ENCODE assay signal across 9 cellular contexts in genomic region chr16:28873543-28874201, GRCh38. TPM values are rescaled to one million over a fixed set of nuclear protein-coding genes. Genes with fewer than 3 reads are reported as not detected.
DNase-seq lines count a peak whose midpoint lies in the region; ATAC-seq and TF ChIP-seq lines count a peak whose summit lies in the region.
"Had no signal": no experiment of that assay in that cellular context is flagged by ENCODE, and none has a peak within 500 bp of the region (broad histone marks: within the 10 kb centered on the region; RNA-seq: fewer than 3 reads in every experiment).

No MANE protein-coding gene starts in this region.

- H3K27me3 Mint-ChIP-seq in CD4-positive, alpha-beta memory T cell: no peaks in the 10 kb centered on the region

- H3K27ac ChIP-seq in CD4-positive, alpha-beta memory T cell (ENCODE audit: low read depth, low read length): no peak overlapping the region

- H2AFZ ChIP-seq in Loucy (ENCODE audit: low read length): no peak overlapping the region

- peak in 4 of 5 donors; percentile 55 to 60 (median 56) for DNase-seq in CD4-positive, alpha-beta memory T cell
- DNase-seq in activated T-cell treated with anti-CD3 and anti-CD28 coated beads for 24 hours (ENCODE audit: low read depth): peak; percentile 44
- peak; percentile 7 for DNase-seq in fibroblast of villous mesenchyme (ENCODE audit: low read depth)
- peak; percentile 37 to 46 for DNase-seq in stimulated activated CD4-positive, alpha-beta T cell treated with anti-CD3 and anti-CD28 coated beads, Interleukin-1b, Interleukin-23, amount 100 ng/mL, for 4 hours (ENCODE audit: low read depth in 2 of 2)
- no peak for DNase-seq in NCI-H1092 treated with DMSO at 0.1 percent for 48 hours (lab: John Stamatoyannopoulos, UW)
- DNase-seq: left cardiac atrium had no signal

- no peaks in the 10 kb centered on the region for H3K9me3 Mint-ChIP-seq in CD4-positive, alpha-beta memory T cell

- H3K4me3 ChIP-seq in CD4-positive, alpha-beta memory T cell (ENCODE audit: low read length in 2 of 2): no peak overlapping the region
- no peak overlapping the region for H3K4me3 ChIP-seq in Loucy (ENCODE audit: low read length, poor library complexity, severe bottlenecking)
- no peak overlapping the region for H3K4me3 ChIP-seq in fibroblast of villous mesenchyme (ENCODE audit: low read depth, low read length)

- H3F3A ChIP-seq in Loucy (ENCODE audit: low read depth): no peaks in the 10 kb centered on the region; the same call in 1 of the 2 replicates

- POLR2A ChIA-PET in CD4-positive, alpha-beta memory T cell (lab: Charles Lee; ENCODE audit: partially characterized antibody): interaction anchor here (1.6 to 4.4 kb wide), 3 partner anchors 11 to 51 kb away, joined by 3 to 27 read pairs (median 4); partner anchors contain the start of genes ATXN2L and SH2B1

- peaks cover 10 to 32% of the 10 kb centered on the region in 2 donors for H3K36me3 Mint-ChIP-seq in CD4-positive, alpha-beta memory T cell

- peaks cover 6% of the 10 kb centered on the region for H3K79me2 ChIP-seq in Loucy (ENCODE audit: insufficient read depth, low read length)

- no peak overlapping the region for H3K4me2 ChIP-seq in Loucy (ENCODE audit: low read depth, low read length, poor library complexity, severe bottlenecking)

- intact Hi-C loops in CD4-positive, alpha-beta memory T cell (cut with micrococcal nuclease): loop anchor here (1.0 kb wide), 1 partner anchor 72 kb away; no protein-coding TSS in a partner anchor

- no peaks in the 10 kb centered on the region for H3K4me1 ChIP-seq in CD4-positive, alpha-beta memory T cell (ENCODE audit: insufficient read depth, low read length)
- H3K4me1 ChIP-seq in Loucy (ENCODE audit: insufficient read depth, low read length, poor library complexity, severe bottlenecking): peaks cover 1% of the 10 kb centered on the region

- H3K27ac Mint-ChIP-seq in CD4-positive, alpha-beta memory T cell: peak overlapping the region in 2 of 7 donors; percentile 53 to 57

- H3K27me3 ChIP-seq in CD4-positive, alpha-beta memory T cell (ENCODE audit: insufficient read depth, low read length): no peaks in the 10 kb centered on the region
- H3K27me3 ChIP-seq in Loucy (ENCODE audit: insufficient read depth, low read length, poor library complexity, severe bottlenecking): no peaks in the 10 kb centered on the region

- peaks cover 18% of the 10 kb centered on the region for H3K36me3 ChIP-seq in CD4-positive, alpha-beta memory T cell (ENCODE audit: insufficient read depth, low read length)
- peaks cover 31% of the 10 kb centered on the region; the same call in 1 of the 2 replicates for H3K36me3 ChIP-seq in Loucy (ENCODE audit: insufficient read depth, low read length)

- H3K4me3 Mint-ChIP-seq in CD4-positive, alpha-beta memory T cell: no peak overlapping the region

- H3K9ac ChIP-seq in Loucy (ENCODE audit: low read depth, low read length, poor library complexity, severe bottlenecking): no peak overlapping the region

- TF ChIP-seq CTCF in Loucy (conservative IDR thresholded peaks at IDR 0.05; ENCODE audit: low read length) (peak; percentile 70), fibroblast of villous mesenchyme (IDR thresholded peaks at IDR 0.05; ENCODE audit: insufficient read depth, low read depth, low read length) (peak; percentile 68)

- no peaks in the 10 kb centered on the region for H3K9me3 ChIP-seq in CD4-positive, alpha-beta memory T cell (ENCODE audit: control insufficient read depth in 1 of 2, low read length in 2 of 2)
- H3K9me3 ChIP-seq in Loucy (ENCODE audit: insufficient read depth, low read depth, low read length): no peaks in the 10 kb centered on the region

- CTCF ChIA-PET in CD4-positive, alpha-beta memory T cell (lab: Charles Lee; ENCODE audit: partially characterized antibody): interaction anchor here (0.9 to 7.7 kb wide), 4 partner anchors 10 to 93 kb away, joined by 3 to 65 read pairs (median 6); partner anchors contain the start of gene SH2B1

- no peaks in the 10 kb centered on the region for H3K9me2 ChIP-seq in Loucy (replicated peaks; ENCODE audit: low read depth, low read length)

- ATAC-seq in HG02840 (IDR thresholded peaks at IDR 0.05; ENCODE audit: low FRiP score, unreplicated experiment) (no peak), GM18909 (IDR thresholded peaks at IDR 0.05; ENCODE audit: poor library complexity, unreplicated experiment) (no peak)

- H3K4me1 Mint-ChIP-seq in CD4-positive, alpha-beta memory T cell: peaks cover 0 to 3% (median 1%) of the 10 kb centered on the region in 4 donors

- peaks cover 8% of the 10 kb centered on the region for H4K20me1 ChIP-seq in Loucy (ENCODE audit: insufficient read depth, low read length, poor library complexity, severe bottlenecking)

RNA-seq across cellular contexts. Expression of gene ATP2A1, which starts 4.6 kb away (rescaled TPM):
- under 1 TPM; 0.67 to 0.94 TPM for total RNA-seq in CD4-positive, alpha-beta memory T cell
- polyA plus RNA-seq in CD4-positive, alpha-beta memory T cell: not detected
- total RNA-seq in fibroblast of villous mesenchyme: under 0.01 and 0.43 TPM in 2 replicates

RNA-seq across cellular contexts. Expression of gene SH2B1, which starts 10.0 kb away (rescaled TPM):
- 100 to 1,000 TPM; 127 TPM for total RNA-seq in CD4-positive, alpha-beta memory T cell
- 1 to 10 TPM; 3.1 to 4.0 TPM for polyA plus RNA-seq in CD4-positive, alpha-beta memory T cell
- 16.4 and 19.4 TPM in 2 replicates for total RNA-seq in fibroblast of villous mesenchyme

RNA-seq across cellular contexts. Expression of gene TUFM, which starts 27.5 kb away (rescaled TPM):
- total RNA-seq in CD4-positive, alpha-beta memory T cell: 100 to 1,000 TPM in 1 of 2 experiments, 10 to 100 TPM in 1; 98.0 to 108 TPM
- 100 to 1,000 TPM; 138 to 198 TPM for polyA plus RNA-seq in CD4-positive, alpha-beta memory T cell
- 89.5 and 94.6 TPM in 2 replicates for total RNA-seq in fibroblast of villous mesenchyme

RNA-seq across cellular contexts. Expression of gene ATXN2L, which starts 50.9 kb away (rescaled TPM):
- total RNA-seq in CD4-positive, alpha-beta memory T cell: 100 to 1,000 TPM; 262 to 266 TPM
- 10 to 100 TPM in 1 of 2 donors, 1 to 10 TPM in 1; 7.1 to 38.5 TPM for polyA plus RNA-seq in CD4-positive, alpha-beta memory T cell
- 51.4 and 60.2 TPM in 2 replicates for total RNA-seq in fibroblast of villous mesenchyme

RNA-seq across cellular contexts. Expression of gene RABEP2, which starts 51.4 kb away (rescaled TPM):
- total RNA-seq in CD4-positive, alpha-beta memory T cell: 10 to 100 TPM; 25.7 to 29.0 TPM
- polyA plus RNA-seq in CD4-positive, alpha-beta memory T cell: 1 to 10 TPM; 3.1 to 5.1 TPM
- total RNA-seq in fibroblast of villous mesenchyme: 29.4 and 35.4 TPM in 2 replicates
